ENCODE assay signal across 8 cellular contexts in genomic region chr10:72243822-72244437, GRCh38. TPM values are rescaled to one million over a fixed set of nuclear protein-coding genes. Genes with fewer than 3 reads are reported as not detected.
DNase-seq lines count a peak whose midpoint lies in the region; ATAC-seq and TF ChIP-seq lines count a peak whose summit lies in the region.

No MANE protein-coding gene starts in this region.

- ATAC-seq in GM19351 (IDR thresholded peaks at IDR 0.05; ENCODE audit: unreplicated experiment) (no peak), HG02973 (IDR thresholded peaks at IDR 0.05; ENCODE audit: unreplicated experiment) (no peak), GM19463 (IDR thresholded peaks at IDR 0.05; ENCODE audit: unreplicated experiment) (no peak)

- H3K4me2 ChIP-seq in hepatocyte = peak overlapping the region; percentile 12

- H4K20me1 ChIP-seq in hepatocyte (ENCODE audit: insufficient read depth, poor library complexity, severe bottlenecking) = no peaks in the 10 kb centered on the region

- peak overlapping the region; percentile 82 for H3K9ac ChIP-seq in adipocyte (ENCODE audit: low read length)

- no peak for TF ChIP-seq POLR2A in spleen (IDR thresholded peaks at IDR 0.05)

- H3K79me2 ChIP-seq in hepatocyte = no peaks in the 10 kb centered on the region

- H3K9me2 ChIP-seq in hepatocyte (replicated peaks; ENCODE audit: insufficient read depth) = no peaks in the 10 kb centered on the region

- H3K27me3 ChIP-seq in adipocyte (replicated peaks; ENCODE audit: control insufficient read depth, insufficient read depth, low read length) (no peaks in the 10 kb centered on the region), hepatocyte (no peaks in the 10 kb centered on the region), spleen (replicated peaks in 1 of 7) (no peaks in the 10 kb centered on the region)

- H3K9me3 ChIP-seq in adipocyte (ENCODE audit: control insufficient read depth, low read length) (no peaks in the 10 kb centered on the region), hepatocyte (ENCODE audit: low read depth) (no peaks in the 10 kb centered on the region), spleen (no peaks in the 10 kb centered on the region)

- TF ChIP-seq CTCF in hepatocyte (IDR thresholded peaks at IDR 0.05; ENCODE audit: poor library complexity) = peak; percentile 49
- TF ChIP-seq CTCF in spleen (IDR thresholded peaks at IDR 0.05 in 8 of 11, conservative IDR thresholded peaks at IDR 0.05 in 3 of 11) = peak in 7 of 11 experiments; percentile 12 to 41 (median 30)

- H3K4me1 ChIP-seq in adipocyte (ENCODE audit: control insufficient read depth, insufficient read depth, low read length) (peaks cover 57% of the 10 kb centered on the region), hepatocyte (ENCODE audit: insufficient read depth) (peaks cover 45% of the 10 kb centered on the region), spleen (peaks cover 61 to 94% (median 83%) of the 10 kb centered on the region in 6 donors)

- 54% methylated on average over 11 of the region's 11 CpGs for WGBS in hepatocyte (ENCODE audit: low lambda C conversion rate, missing lambda C conversion rate)
- WGBS in spleen, 5 donors = 70 to 84% (median 73%) methylated on average over 11 of the region's 11 CpGs

- H2AFZ ChIP-seq in hepatocyte = no peak overlapping the region

- H3K4me3 ChIP-seq in adipocyte (ENCODE audit: low read length) (peak overlapping the region; percentile 17), hepatocyte (no peak overlapping the region), spleen (no peak overlapping the region)

- H3K36me3 ChIP-seq in adipocyte (ENCODE audit: control insufficient read depth, insufficient read depth, low read length, severe bottlenecking) = no peaks in the 10 kb centered on the region
- H3K36me3 ChIP-seq in hepatocyte (replicated peaks; ENCODE audit: insufficient read depth, low read depth) = no peaks in the 10 kb centered on the region
- H3K36me3 ChIP-seq in spleen = peaks cover 0 to under 1% (median 0%) of the 10 kb centered on the region in 6 donors

- intact Hi-C loops in spleen (cut with DNase I; ENCODE audit: low total_unique reads) = no loop called here

- H3K27ac ChIP-seq in hepatocyte = peak overlapping the region; percentile 86
- peak overlapping the region; percentile 36 to 94 (median 86) for H3K27ac ChIP-seq in spleen

- DNase-seq in AG20443 (ENCODE audit: low spot score) (peak; percentile 92), HT1080 (ENCODE audit: low read depth) (peak; percentile 21), adipocyte (ENCODE audit: low read depth) (peak; percentile 98), hepatocyte (ENCODE audit: low spot score) (peak; percentile 84), spleen (peak; percentile 60)

RNA-seq across cellular contexts. Expression of gene ASCC1, which starts 27.9 kb away (rescaled TPM):
- total RNA-seq in HT1080 (2014; rRNA removed; shearing (Covaris generic)) = 17.4 and 24.3 TPM in 2 replicates
- 26.4 and 28.3 TPM in 2 replicates for polyA plus RNA-seq in HT1080 (2015; cell fraction: cytosol; rRNA removed)
- 35.2 and 46.8 TPM in 2 replicates for polyA plus RNA-seq in HT1080 (2015; cell fraction: nucleus; rRNA removed)
- total RNA-seq in hepatocyte = 38.7 and 43.3 TPM in 2 replicates
- polyA plus RNA-seq in hepatocyte = 25.2 and 31.8 TPM in 2 replicates
- total RNA-seq in spleen = 10 to 100 TPM; 23.7 to 41.7 (median 37.9) TPM
- polyA plus RNA-seq in spleen = 10 to 100 TPM; 11.9 to 22.0 (median 18.4) TPM

RNA-seq across cellular contexts. Expression of gene ANAPC16, which starts 28.1 kb away (rescaled TPM):
- total RNA-seq in HT1080 (2014; rRNA removed; shearing (Covaris generic)) = 37.2 and 44.2 TPM in 2 replicates
- polyA plus RNA-seq in HT1080 (2015; cell fraction: cytosol; rRNA removed) = 72.1 and 80.6 TPM in 2 replicates
- polyA plus RNA-seq in HT1080 (2015; cell fraction: nucleus; rRNA removed) = 19.6 and 26.2 TPM in 2 replicates
- total RNA-seq in hepatocyte (109 and 117 TPM in 2 replicates), spleen (100 to 1,000 TPM in 3 of 7 donors, 10 to 100 TPM in 4; 70.8 to 115 (median 97.2) TPM)
- polyA plus RNA-seq in hepatocyte (118 and 131 TPM in 2 replicates), spleen (100 to 1,000 TPM; 182 to 239 (median 224) TPM)

RNA-seq across cellular contexts. Expression of gene DDIT4, which starts 29.8 kb away (rescaled TPM):
- 13.0 and 16.1 TPM in 2 replicates for total RNA-seq in HT1080 (2014; rRNA removed; shearing (Covaris generic))
- polyA plus RNA-seq in HT1080 (2015; cell fraction: cytosol; rRNA removed) = 114 and 121 TPM in 2 replicates
- 143 and 155 TPM in 2 replicates for polyA plus RNA-seq in HT1080 (2015; cell fraction: nucleus; rRNA removed)
- 162 and 165 TPM in 2 replicates for total RNA-seq in hepatocyte
- 189 and 235 TPM in 2 replicates for polyA plus RNA-seq in hepatocyte
- 100 to 1,000 TPM; 103 to 308 (median 249) TPM for total RNA-seq in spleen
- 100 to 1,000 TPM in 2 of 3 donors, 10 to 100 TPM in 1; 99.3 to 247 (median 209) TPM for polyA plus RNA-seq in spleen

Comparison
In these comparisons a context has a peak if more than half of its experiments do, and no peak if none do; other contexts are left out.
1. DNase-seq: peak in every context shown above with its lines; median percentile 98 in adipocyte; 92 in AG20443; 84 in hepatocyte; 60 in spleen; 21 in HT1080.